Comparison of ENCODE assay signal across 2 cellular contexts in the genomic region with DNA sequence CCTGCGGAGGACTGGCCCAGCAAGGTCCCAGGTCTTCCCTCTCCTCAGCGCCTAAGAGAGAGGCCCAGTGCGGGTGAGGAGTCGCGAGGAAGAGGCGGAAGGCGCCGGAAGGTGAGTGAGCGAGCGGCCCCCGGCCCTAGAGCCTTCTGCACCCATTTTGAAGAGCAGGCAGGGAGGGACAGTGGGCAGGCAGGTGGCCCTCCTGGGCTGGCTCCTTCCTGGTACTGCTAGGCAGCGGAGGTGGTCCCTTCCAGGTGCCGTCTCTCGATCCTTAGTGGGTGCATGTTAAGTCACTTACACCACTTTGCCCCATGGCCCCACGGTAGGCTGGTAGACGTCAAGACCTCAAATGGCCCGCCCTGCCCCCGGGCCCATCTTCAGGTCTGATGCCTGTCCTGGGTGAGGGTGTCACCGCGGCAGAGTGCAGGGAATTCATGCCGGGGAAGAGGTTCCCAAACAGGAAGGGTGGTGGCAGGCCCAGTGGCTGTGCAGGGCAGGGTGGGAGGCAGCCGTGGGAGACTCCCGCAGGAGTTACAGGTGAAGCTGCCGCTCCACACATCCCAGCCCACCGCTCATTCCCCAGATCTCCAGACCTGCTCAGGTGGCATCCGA.
TF ChIP-seq lines count a peak whose summit lies in the region.

No MANE protein-coding gene starts in this region.

TF ChIP-seq in SK-N-SH, 30 proteins besides CTCF, POLR2A, EP300 and RAD21 (continued from another document):
- TF ChIP-seq, protein P1, sequence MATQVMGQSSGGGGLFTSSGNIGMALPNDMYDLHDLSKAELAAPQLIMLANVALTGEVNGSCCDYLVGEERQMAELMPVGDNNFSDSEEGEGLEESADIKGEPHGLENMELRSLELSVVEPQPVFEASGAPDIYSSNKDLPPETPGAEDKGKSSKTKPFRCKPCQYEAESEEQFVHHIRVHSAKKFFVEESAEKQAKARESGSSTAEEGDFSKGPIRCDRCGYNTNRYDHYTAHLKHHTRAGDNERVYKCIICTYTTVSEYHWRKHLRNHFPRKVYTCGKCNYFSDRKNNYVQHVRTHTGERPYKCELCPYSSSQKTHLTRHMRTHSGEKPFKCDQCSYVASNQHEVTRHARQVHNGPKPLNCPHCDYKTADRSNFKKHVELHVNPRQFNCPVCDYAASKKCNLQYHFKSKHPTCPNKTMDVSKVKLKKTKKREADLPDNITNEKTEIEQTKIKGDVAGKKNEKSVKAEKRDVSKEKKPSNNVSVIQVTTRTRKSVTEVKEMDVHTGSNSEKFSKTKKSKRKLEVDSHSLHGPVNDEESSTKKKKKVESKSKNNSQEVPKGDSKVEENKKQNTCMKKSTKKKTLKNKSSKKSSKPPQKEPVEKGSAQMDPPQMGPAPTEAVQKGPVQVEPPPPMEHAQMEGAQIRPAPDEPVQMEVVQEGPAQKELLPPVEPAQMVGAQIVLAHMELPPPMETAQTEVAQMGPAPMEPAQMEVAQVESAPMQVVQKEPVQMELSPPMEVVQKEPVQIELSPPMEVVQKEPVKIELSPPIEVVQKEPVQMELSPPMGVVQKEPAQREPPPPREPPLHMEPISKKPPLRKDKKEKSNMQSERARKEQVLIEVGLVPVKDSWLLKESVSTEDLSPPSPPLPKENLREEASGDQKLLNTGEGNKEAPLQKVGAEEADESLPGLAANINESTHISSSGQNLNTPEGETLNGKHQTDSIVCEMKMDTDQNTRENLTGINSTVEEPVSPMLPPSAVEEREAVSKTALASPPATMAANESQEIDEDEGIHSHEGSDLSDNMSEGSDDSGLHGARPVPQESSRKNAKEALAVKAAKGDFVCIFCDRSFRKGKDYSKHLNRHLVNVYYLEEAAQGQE (IDR thresholded peaks at IDR 0.05; ENCODE audit: low read depth, low read length) = no peak
- TF ChIP-seq ELF1 (IDR thresholded peaks at IDR 0.05) = no peak
- no peak for TF ChIP-seq CHD2 (IDR thresholded peaks at IDR 0.05; ENCODE audit: low read length, partially characterized antibody)
- TF ChIP-seq TAF1 (IDR thresholded peaks at IDR 0.05; ENCODE audit: borderline replicate concordance, low read depth, low read length) = no peak
- TF ChIP-seq, protein P2, sequence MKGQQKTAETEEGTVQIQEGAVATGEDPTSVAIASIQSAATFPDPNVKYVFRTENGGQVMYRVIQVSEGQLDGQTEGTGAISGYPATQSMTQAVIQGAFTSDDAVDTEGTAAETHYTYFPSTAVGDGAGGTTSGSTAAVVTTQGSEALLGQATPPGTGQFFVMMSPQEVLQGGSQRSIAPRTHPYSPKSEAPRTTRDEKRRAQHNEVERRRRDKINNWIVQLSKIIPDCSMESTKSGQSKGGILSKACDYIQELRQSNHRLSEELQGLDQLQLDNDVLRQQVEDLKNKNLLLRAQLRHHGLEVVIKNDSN (IDR thresholded peaks at IDR 0.05; ENCODE audit: borderline replicate concordance, low read depth) = no peak
- no peak for TF ChIP-seq NFIC (IDR thresholded peaks at IDR 0.05; ENCODE audit: borderline replicate concordance)
- TF ChIP-seq NRF1 (IDR thresholded peaks at IDR 0.05; ENCODE audit: low read depth, low read length) = no peak
- TF ChIP-seq FOXJ3 (CRISPR knock-in tag; IDR thresholded peaks at IDR 0.05) = no peak
- TF ChIP-seq YY1 (IDR thresholded peaks at IDR 0.05; ENCODE audit: low read depth) = no peak
- no peak for TF ChIP-seq GABPA (IDR thresholded peaks at IDR 0.05; ENCODE audit: low read depth)

TF ChIP-seq in SK-N-SH treated with all-trans-retinoic acid at 6 μM for 48 hours, 23 proteins besides CTCF, POLR2A, EP300 and RAD21 (continued from another document):
- TF ChIP-seq, protein P3, sequence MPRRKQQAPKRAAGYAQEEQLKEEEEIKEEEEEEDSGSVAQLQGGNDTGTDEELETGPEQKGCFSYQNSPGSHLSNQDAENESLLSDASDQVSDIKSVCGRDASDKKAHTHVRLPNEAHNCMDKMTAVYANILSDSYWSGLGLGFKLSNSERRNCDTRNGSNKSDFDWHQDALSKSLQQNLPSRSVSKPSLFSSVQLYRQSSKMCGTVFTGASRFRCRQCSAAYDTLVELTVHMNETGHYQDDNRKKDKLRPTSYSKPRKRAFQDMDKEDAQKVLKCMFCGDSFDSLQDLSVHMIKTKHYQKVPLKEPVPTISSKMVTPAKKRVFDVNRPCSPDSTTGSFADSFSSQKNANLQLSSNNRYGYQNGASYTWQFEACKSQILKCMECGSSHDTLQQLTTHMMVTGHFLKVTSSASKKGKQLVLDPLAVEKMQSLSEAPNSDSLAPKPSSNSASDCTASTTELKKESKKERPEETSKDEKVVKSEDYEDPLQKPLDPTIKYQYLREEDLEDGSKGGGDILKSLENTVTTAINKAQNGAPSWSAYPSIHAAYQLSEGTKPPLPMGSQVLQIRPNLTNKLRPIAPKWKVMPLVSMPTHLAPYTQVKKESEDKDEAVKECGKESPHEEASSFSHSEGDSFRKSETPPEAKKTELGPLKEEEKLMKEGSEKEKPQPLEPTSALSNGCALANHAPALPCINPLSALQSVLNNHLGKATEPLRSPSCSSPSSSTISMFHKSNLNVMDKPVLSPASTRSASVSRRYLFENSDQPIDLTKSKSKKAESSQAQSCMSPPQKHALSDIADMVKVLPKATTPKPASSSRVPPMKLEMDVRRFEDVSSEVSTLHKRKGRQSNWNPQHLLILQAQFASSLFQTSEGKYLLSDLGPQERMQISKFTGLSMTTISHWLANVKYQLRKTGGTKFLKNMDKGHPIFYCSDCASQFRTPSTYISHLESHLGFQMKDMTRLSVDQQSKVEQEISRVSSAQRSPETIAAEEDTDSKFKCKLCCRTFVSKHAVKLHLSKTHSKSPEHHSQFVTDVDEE (CRISPR knock-in tag; IDR thresholded peaks at IDR 0.05) = no peak
- TF ChIP-seq ZNF565 (CRISPR knock-in tag; conservative IDR thresholded peaks at IDR 0.05; ENCODE audit: low read depth) (no peak), CSDC2 (CRISPR knock-in tag; IDR thresholded peaks at IDR 0.05) (no peak), CREB5 (CRISPR knock-in tag; IDR thresholded peaks at IDR 0.05; ENCODE audit: low read depth) (no peak)
TF ChIP-seq in SK-N-SH treated with all-trans-retinoic acid at 6 μM for 48 hours: peak in this region for 0.
